8 cellular contexts compared by ENCODE assay signal in genomic region chrX:49163555-49164419, GRCh38. TPM values are rescaled to one million over a fixed set of nuclear protein-coding genes. Genes with fewer than 3 reads are reported as not detected.
DNase-seq lines count a peak whose midpoint lies in the region; ATAC-seq and TF ChIP-seq lines count a peak whose summit lies in the region.

No MANE protein-coding gene starts in this region.

- TF ChIP-seq CTCF in lower leg skin (IDR thresholded peaks at IDR 0.05), result no peak

- 2 to 48% methylated on average over 11 to 69 of the region's 69 CpGs for WGBS in lower leg skin, 2 donors

- no peak overlapping the region for H3K4me3 ChIP-seq in lower leg skin (ENCODE audit: low read depth, poor library complexity, severe bottlenecking)

- ATAC-seq in GM18868 (IDR thresholded peaks at IDR 0.05; ENCODE audit: unreplicated experiment) (peak; percentile 51), HG03342 (IDR thresholded peaks at IDR 0.05; ENCODE audit: unreplicated experiment) (peak; percentile 57)

- TF ChIP-seq POLR2A in lower leg skin (IDR thresholded peaks at IDR 0.05), result no peak

- intact Hi-C loops in lower leg skin (cut with DNase I; ENCODE audit: low total_unique reads), result no loop called here

- DNase-seq in AG08396 (ENCODE audit: low spot score), result peak; percentile 88
- DNase-seq in NCI-H526 treated with DMSO at 0.1 percent for 48 hours (lab: John Stamatoyannopoulos, UW), result peak; percentile 41
- peak; percentile 52 to 59 for DNase-seq in activated CD4-positive, alpha-beta T cell treated with anti-CD3 and anti-CD28 coated beads, Interleukin-2, amount 50 U/mL, for 24 hours (ENCODE audit: low read depth in 1 of 2, low spot score in 1 of 2)
- DNase-seq in dermis microvascular lymphatic vessel endothelial cell (ENCODE audit: low read depth in 2 of 2), result peak; percentile 63 to 84
- peak; percentile 89 to 97 for DNase-seq in lower leg skin (ENCODE audit: low spot score in 2 of 2)
- DNase-seq in stimulated activated CD4-positive, alpha-beta T cell treated with anti-CD3 and anti-CD28 coated beads, Interleukin-4, amount 100 ng/mL, for 48 hours (ENCODE audit: low read depth in 2 of 2), result peak; percentile 60 to 66

RNA-seq across cellular contexts. Expression of gene MAGIX, which starts 1.2 kb away (rescaled TPM):
- total RNA-seq in dermis microvascular lymphatic vessel endothelial cell (0.39 and 0.51 TPM in 2 replicates), lower leg skin (10 to 100 TPM in 2 of 4 donors, 1 to 10 TPM in 2; 6.8 to 16.5 (median 10.3) TPM)

RNA-seq across cellular contexts. Expression of gene PLP2, which starts 7.9 kb away (rescaled TPM):
- total RNA-seq in dermis microvascular lymphatic vessel endothelial cell (12.0 and 12.2 TPM in 2 replicates), lower leg skin (100 to 1,000 TPM; 126 to 132 (median 130) TPM)

RNA-seq across cellular contexts. Expression of gene PRICKLE3, which starts 22.4 kb away (rescaled TPM):
- total RNA-seq in dermis microvascular lymphatic vessel endothelial cell (3.0 and 4.4 TPM in 2 replicates), lower leg skin (10 to 100 TPM; 18.8 to 58.9 (median 33.4) TPM)

RNA-seq across cellular contexts. Expression of gene SYP, which starts 36.2 kb away (rescaled TPM):
- 0.13 TPM in 2 replicates for total RNA-seq in dermis microvascular lymphatic vessel endothelial cell
- total RNA-seq in lower leg skin, result 1 to 10 TPM in 2 of 4 donors, under 1 TPM in 2; 0.88 to 4.8 (median 1.7) TPM

RNA-seq across cellular contexts. Expression of gene GPKOW, which starts 40.3 kb away (rescaled TPM):
- total RNA-seq in dermis microvascular lymphatic vessel endothelial cell (16.8 and 19.1 TPM in 2 replicates), lower leg skin (10 to 100 TPM; 36.2 to 43.6 (median 36.3) TPM)

Comparison
In these comparisons a context has a peak if more than half of its experiments do, and no peak if none do; other contexts are left out.
1. DNase-seq: peak in every context shown above with its lines; median percentile 93 in lower leg skin; 88 in AG08396; 74 in dermis microvascular lymphatic vessel endothelial cell; 63 in stimulated activated CD4-positive, alpha-beta T cell treated with anti-CD3 and anti-CD28 coated beads, Interleukin-4, amount 100 ng/mL, for 48 hours; 56 in activated CD4-positive, alpha-beta T cell treated with anti-CD3 and anti-CD28 coated beads, Interleukin-2, amount 50 U/mL, for 24 hours; 41 in NCI-H526 treated with DMSO at 0.1 percent for 48 hours.